Comparison of ENCODE assay signal across 9 cellular contexts in the genomic region with DNA sequence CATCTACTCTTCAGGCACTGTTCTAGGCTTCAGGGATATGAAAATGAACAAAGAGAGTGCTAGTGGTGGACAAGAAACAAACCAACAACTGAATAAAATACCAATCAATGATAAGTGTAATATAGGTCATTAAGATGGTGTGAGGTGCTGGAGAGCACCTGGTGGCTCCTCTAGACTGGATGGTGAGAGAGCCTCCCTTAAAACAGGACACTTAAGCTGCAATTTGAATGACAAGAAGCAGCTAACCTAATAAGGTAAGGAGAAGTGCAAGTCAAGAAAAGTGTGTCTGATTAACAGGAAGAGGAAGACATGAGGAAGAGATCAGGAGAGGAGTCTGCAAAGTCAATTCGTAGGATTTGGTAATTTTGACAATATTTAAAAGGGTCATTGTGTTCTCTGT. TPM values are rescaled to one million over a fixed set of nuclear protein-coding genes. Genes with fewer than 3 reads are reported as not detected.
"Had no signal": no experiment of that assay in that cellular context is flagged by ENCODE, and none has a peak within 500 bp of the region (broad histone marks: within the 10 kb centered on the region; RNA-seq: fewer than 3 reads in every experiment).

No MANE protein-coding gene starts in this region.

- H3K27ac ChIP-seq: GM23248 had no signal

- H3K9me3 ChIP-seq: HAP-1 had no signal

- H3K4me1 ChIP-seq: HAP-1 had no signal

- H3K4me3 ChIP-seq: GM23248, HAP-1, K562 had no signal

- DNase-seq: GM23248, H7, HFFc6, IMR-90, KG1 had no signal

- H2AFZ ChIP-seq: GM23248 had no signal

- H3K9ac ChIP-seq: GM23248 had no signal

- H3K36me3 ChIP-seq: HAP-1 had no signal

- FAIRE-seq: HTR-8/SVneo, K562 had no signal

- ATAC-seq: HCT116, K562 had no signal

RNA-seq across cellular contexts. Expression of gene JAKMIP2, which starts 23.1 kb away (rescaled TPM):
- total RNA-seq: GM23248, HFFc6, K562 had no signal
- polyA plus RNA-seq: IMR-90, K562 had no signal
